Comparison of ENCODE assay signal across 12 cellular contexts in genomic region chr14:101458536-101459391, GRCh38.
DNase-seq lines count a peak whose midpoint lies in the region; ATAC-seq, FAIRE-seq and TF ChIP-seq lines count a peak whose summit lies in the region.
"Had no signal": no experiment of that assay in that cellular context is flagged by ENCODE, and none has a peak within 500 bp of the region (broad histone marks: within the 10 kb centered on the region; RNA-seq: fewer than 3 reads in every experiment).

No MANE protein-coding gene starts in this region.

- H2BK20ac ChIP-seq in H9 (ENCODE audit: low read depth, low read length, poor library complexity, severe bottlenecking): no peak overlapping the region

- H3K27ac ChIP-seq in H9 (ENCODE audit: insufficient read length, low read depth, low read length) (no peak overlapping the region), VCaP (no peak overlapping the region), psoas muscle (no peak overlapping the region)
- H3K27ac ChIP-seq: SJSA1 had no signal

- H3K36me3 ChIP-seq in psoas muscle (ENCODE audit: insufficient read depth in 1 of 2, low read depth in 1 of 2): no peaks in the 10 kb centered on the region
- H3K36me3 ChIP-seq: SJSA1 had no signal

- H2AFZ ChIP-seq in H9 (ENCODE audit: low read length): no peak overlapping the region

- intact Hi-C loops in psoas muscle (cut with DNase I): no loop called here

- no peak overlapping the region for H2AK5ac ChIP-seq in H9 (ENCODE audit: insufficient read length, low read length)

- H3K9me3 ChIP-seq in H9 (ENCODE audit: control insufficient read depth, low read depth, low read length): no peaks in the 10 kb centered on the region
- H3K9me3 ChIP-seq in psoas muscle: no peaks in the 10 kb centered on the region
- H3K9me3 ChIP-seq: SJSA1 had no signal

- no peaks in the 10 kb centered on the region for H3K79me2 ChIP-seq in H9 (ENCODE audit: insufficient read depth, low read length)

- H3K9ac ChIP-seq in H9 (ENCODE audit: extremely low read depth, insufficient read length, low read length): no peak overlapping the region

- no CpG with 5 or more reads among the region's 93 CpGs for WGBS in H9 (ENCODE audit: extremely low coverage, insufficient read length, low lambda C conversion rate)
- 3 to 5% (median 4%) methylated on average over 51 to 93 of the region's 93 CpGs for WGBS in psoas muscle, 3 donors

- peak overlapping the region; percentile 34 for H3K4me2 ChIP-seq in H9 (ENCODE audit: insufficient read depth, insufficient read length, low read length)

- no peak overlapping the region for H2BK12ac ChIP-seq in H9 (ENCODE audit: insufficient read length, low read depth, low read length)

- H3K4me3 Mint-ChIP-seq in H9: peak overlapping the region; percentile 55 to 73; a peak in 4 of 5 replicates
- H3K4me3 Mint-ChIP-seq in stimulated activated memory B cell treated with anti-CD40 and anti-IgM and Interleukin-4, amounts not matched to agents 10 μg/mL and 1 μg/mL and 100 μg/mL, for 72 hours: no peak overlapping the region
- H3K4me3 Mint-ChIP-seq: activated naive CD4-positive, alpha-beta T cell treated with anti-CD3 and anti-CD28 coated beads, Interleukin-2, amount 50 U/mL, for 24 hours had no signal

- peaks cover 16 to 21% of the 10 kb centered on the region in 2 experiments for H3K4me1 Mint-ChIP-seq in H9
- H3K4me1 Mint-ChIP-seq in stimulated activated memory B cell treated with anti-CD40 and anti-IgM and Interleukin-4, amounts not matched to agents 10 μg/mL and 1 μg/mL and 100 μg/mL, for 72 hours: no peaks in the 10 kb centered on the region

- ATAC-seq in psoas muscle: no peak
- no peak for ATAC-seq in stimulated activated memory B cell treated with anti-CD40 and anti-IgM and Interleukin-4, amounts not matched to agents 10 μg/mL and 1 μg/mL and 100 μg/mL, for 72 hours

- no peak overlapping the region for H2BK5ac ChIP-seq in H9 (ENCODE audit: insufficient read length, low read length)

- H2BK120ac ChIP-seq in H9 (ENCODE audit: low read depth, low read length, poor library complexity, severe bottlenecking): no peak overlapping the region

- no peak overlapping the region for H4K5ac ChIP-seq in H9 (ENCODE audit: insufficient read length, low read depth, low read length)

- no peak overlapping the region; the same call in 1 of the 2 replicates for H3K14ac ChIP-seq in H9 (ENCODE audit: insufficient read depth, low read length)

- no peak overlapping the region for H3K23ac ChIP-seq in H9 (ENCODE audit: insufficient read length, low read depth, low read length)

- H3K27me3 Mint-ChIP-seq in H9 (ENCODE audit: low read depth): peaks cover 70% of the 10 kb centered on the region
- H3K27me3 Mint-ChIP-seq in stimulated activated memory B cell treated with anti-CD40 and anti-IgM and Interleukin-4, amounts not matched to agents 10 μg/mL and 1 μg/mL and 100 μg/mL, for 72 hours: peaks cover 33% of the 10 kb centered on the region

- H3K79me1 ChIP-seq in H9 (ENCODE audit: insufficient read depth, low read depth, low read length, poor library complexity, severe bottlenecking): no peaks in the 10 kb centered on the region

- no peak overlapping the region for H3K27ac Mint-ChIP-seq in H9
- no peak overlapping the region for H3K27ac Mint-ChIP-seq in stimulated activated memory B cell treated with anti-CD40 and anti-IgM and Interleukin-4, amounts not matched to agents 10 μg/mL and 1 μg/mL and 100 μg/mL, for 72 hours
- H3K27ac Mint-ChIP-seq: activated naive CD4-positive, alpha-beta T cell treated with anti-CD3 and anti-CD28 coated beads, Interleukin-2, amount 50 U/mL, for 24 hours had no signal

- H3K4ac ChIP-seq in H9 (ENCODE audit: low read depth, low read length): no peak overlapping the region

- H3K4me1 ChIP-seq in H9 (ENCODE audit: insufficient read depth, low read length) (no peaks in the 10 kb centered on the region; the same call in 1 of the 2 replicates), psoas muscle (no peaks in the 10 kb centered on the region)

- no peak overlapping the region for H3T11ph ChIP-seq in H9 (ENCODE audit: low read length)

- no peaks in the 10 kb centered on the region for H3K23me2 ChIP-seq in H9 (ENCODE audit: insufficient read length, low read depth, low read length, poor library complexity, severe bottlenecking)

- TF ChIP-seq CTCF in H9 (conservative IDR thresholded peaks at IDR 0.05) (0 out of 3 replicates have a peak, but pooled peaks have one; percentile 22), VCaP (conservative IDR thresholded peaks at IDR 0.05) (0 out of 2 replicates have a peak, but pooled peaks have one; percentile 11), psoas muscle (IDR thresholded peaks at IDR 0.05) (no peak)

- H3K27me3 ChIP-seq in H9 (ENCODE audit: insufficient read depth, low read length) (peaks cover 41% of the 10 kb centered on the region), psoas muscle (ENCODE audit: insufficient read depth in 3 of 3, low read length in 2 of 3) (peaks cover 7 to 62% (median 12%) of the 10 kb centered on the region in 3 donors)
- H3K27me3 ChIP-seq: SJSA1 had no signal

- DNase-seq in H9: peak; percentile 52
- DNase-seq in islet precursor cell: peak; percentile 79
- DNase-seq in psoas muscle: no peak
- DNase-seq in urothelium cell line (ENCODE audit: low spot score): no peak
- no peak for DNase-seq in COLO829 (ENCODE audit: low spot score)
- DNase-seq: erythroblast, hypothalamus, Kasumi-1 had no signal

- H3K18ac ChIP-seq in H9 (ENCODE audit: insufficient read length, low read depth, low read length): no peak overlapping the region

- no peak overlapping the region for H3K56ac ChIP-seq in H9 (ENCODE audit: insufficient read length, low read depth, low read length)

- H3K36me3 Mint-ChIP-seq in H9 (ENCODE audit: insufficient read depth in 1 of 3, low read depth in 3 of 3): no peaks in the 10 kb centered on the region
- no peaks in the 10 kb centered on the region for H3K36me3 Mint-ChIP-seq in stimulated activated memory B cell treated with anti-CD40 and anti-IgM and Interleukin-4, amounts not matched to agents 10 μg/mL and 1 μg/mL and 100 μg/mL, for 72 hours
- H3K36me3 Mint-ChIP-seq: activated naive CD4-positive, alpha-beta T cell treated with anti-CD3 and anti-CD28 coated beads, Interleukin-2, amount 50 U/mL, for 24 hours had no signal

- H4K91ac ChIP-seq in H9 (ENCODE audit: insufficient read length, low read depth, low read length): no peak overlapping the region

- H3K9me3 Mint-ChIP-seq in H9: no peaks in the 10 kb centered on the region; a peak in 1 of 5 replicates
- no peaks in the 10 kb centered on the region for H3K9me3 Mint-ChIP-seq in stimulated activated memory B cell treated with anti-CD40 and anti-IgM and Interleukin-4, amounts not matched to agents 10 μg/mL and 1 μg/mL and 100 μg/mL, for 72 hours
- H3K9me3 Mint-ChIP-seq: activated naive CD4-positive, alpha-beta T cell treated with anti-CD3 and anti-CD28 coated beads, Interleukin-2, amount 50 U/mL, for 24 hours had no signal

- H3K4me3 ChIP-seq in psoas muscle: peak overlapping the region; percentile 28
- H3K4me3 ChIP-seq: SJSA1 had no signal

- H4K8ac ChIP-seq in H9 (replicated peaks; ENCODE audit: insufficient read length, low read depth, low read length): no peak overlapping the region

- no peak overlapping the region for H2BK15ac ChIP-seq in H9 (ENCODE audit: low read depth, low read length)

- no peaks in the 10 kb centered on the region for H4K20me1 ChIP-seq in H9 (ENCODE audit: control insufficient read depth, insufficient read depth, insufficient read length)

- FAIRE-seq in urothelium cell line (lab: Jason Lieb, UNC): no peak

Comparison
In these comparisons a context has a peak if more than half of its experiments do, and no peak if none do; other contexts are left out.
1. DNase-seq: peak in H9 (single experiment) and islet precursor cell (single experiment); none in psoas muscle (0 of 2), urothelium cell line (single experiment) and COLO829 (single experiment).